In genomic region chr12:131020326-131020725, GRCh38 we compare ENCODE assay signal across 24 cellular contexts.
"Had no signal": no experiment of that assay in that cellular context is flagged by ENCODE, and none has a peak within 500 bp of the region (broad histone marks: within the 10 kb centered on the region; RNA-seq: fewer than 3 reads in every experiment).

No MANE protein-coding gene starts in this region.

- H3K27me3 ChIP-seq: MG63, SJSA1 had no signal

- ATAC-seq: HepG2, Panc1, PC-3, Right ventricle myocardium inferior had no signal

- DNase-seq: IMR-90, Karpas-422, KG1, MG63, NCI-H1092, NCI-H1105 treated with DMSO at 0.1 percent for 48 hours, NCI-H1417 treated with DMSO at 0.1 percent for 48 hours, NCI-H146, NCI-H1694 treated with DMSO at 0.1 percent for 48 hours, NCI-H1930, NCI-H2081, NCI-H2107, NCI-H2227 treated with DMSO at 0.1 percent for 48 hours, NCI-H524, NCI-H526 treated with DMSO at 0.1 percent for 48 hours, NCI-H748 treated with DMSO at 0.1 percent for 48 hours, PC-3, SIG-M5 had no signal

- H3K9me3 ChIP-seq: MG63, SJSA1 had no signal

- H3K36me3 ChIP-seq: MG63, SJSA1 had no signal

- H3K4me1 ChIP-seq: SJSA1 had no signal

- H3K4me3 ChIP-seq: MG63, SJSA1, SK-N-MC had no signal

- H3K27ac ChIP-seq: RWPE1, SJSA1, SK-N-MC had no signal
